Comparison of ENCODE assay signal across 10 cellular contexts in the genomic region with DNA sequence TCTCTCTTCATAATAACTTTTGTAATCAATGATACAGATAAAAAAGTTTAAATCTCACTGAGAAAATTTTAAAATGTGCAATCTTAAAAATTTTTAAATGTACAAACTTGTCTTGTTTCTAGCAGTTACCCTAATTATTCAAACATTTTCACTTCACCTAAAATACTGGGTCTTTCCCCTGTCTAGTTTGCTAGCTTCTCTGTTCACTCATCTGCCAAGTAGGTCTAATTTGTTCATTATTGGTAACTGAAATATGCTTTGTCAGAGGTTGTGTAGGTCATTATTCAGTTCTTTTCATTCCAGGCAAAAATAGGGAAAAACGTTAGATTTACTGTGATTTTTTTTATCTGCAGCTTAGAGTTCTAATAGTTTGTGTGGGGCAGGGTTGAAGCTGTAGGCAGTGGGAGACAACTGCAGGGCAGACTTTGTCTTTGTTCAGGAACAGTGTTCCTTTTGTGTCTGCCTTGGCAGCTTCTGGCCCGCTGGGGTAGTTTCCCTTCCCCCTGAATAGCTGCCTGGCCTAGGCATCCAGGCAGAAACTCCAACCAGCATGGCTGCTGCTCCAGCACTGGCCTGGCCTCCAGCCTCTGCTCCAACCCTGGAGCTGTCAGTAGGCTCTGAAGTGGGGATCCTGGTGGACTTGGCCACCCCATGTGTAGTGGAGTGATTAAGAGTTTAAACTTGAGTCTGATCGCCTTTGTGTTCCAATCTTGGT. TPM values are rescaled to one million over a fixed set of nuclear protein-coding genes. Genes with fewer than 3 reads are reported as not detected.
DNase-seq lines count a peak whose midpoint lies in the region; ATAC-seq, FAIRE-seq and TF ChIP-seq lines count a peak whose summit lies in the region.
"Had no signal": no experiment of that assay in that cellular context is flagged by ENCODE, and none has a peak within 500 bp of the region (broad histone marks: within the 10 kb centered on the region; RNA-seq: fewer than 3 reads in every experiment).

No MANE protein-coding gene starts in this region.

- DNase-seq in ELF-1 (ENCODE audit: low read depth, low spot score) (peak; percentile 74), RWPE1 (ENCODE audit: low spot score) (no peak), nucleus accumbens (lab: John Stamatoyannopoulos, UW) (peak in 53 of 56 donors; percentile 29 to 94 (median 82)), D721Med (ENCODE audit: insufficient read length, low spot score) (no peak), OCI-LY7 (ENCODE audit: low spot score) (no peak)
- no peak for DNase-seq in stimulated activated CD4-positive, alpha-beta T cell treated with anti-CD3 and anti-CD28 coated beads, Interleukin-4, amount 100 ng/mL, for 4 hours
- DNase-seq in stimulated activated CD4-positive, alpha-beta T cell treated with anti-CD3 and anti-CD28 coated beads, Interleukin-12 subunit alpha, Interleukin-12 subunit beta, amount 100 ng/mL, for 4 hours = no peak
- DNase-seq: activated T-cell treated with anti-CD3 and anti-CD28 coated beads for 4 hours had no signal

- H3K4me2 ChIP-seq in OCI-LY7 (ENCODE audit: low read length) = no peak overlapping the region

- no peaks in the 10 kb centered on the region for H3K9me3 ChIP-seq in gastroesophageal sphincter
- H3K9me3 ChIP-seq in OCI-LY7 (ENCODE audit: low read length) = no peaks in the 10 kb centered on the region
- H3K9me3 ChIP-seq: neutrophil had no signal

- H3K79me2 ChIP-seq in OCI-LY7 (ENCODE audit: insufficient read depth, low read depth, low read length) = no peaks in the 10 kb centered on the region

- no peak for TF ChIP-seq EP300 in gastroesophageal sphincter (IDR thresholded peaks at IDR 0.05)

- H3K4me3 ChIP-seq in gastroesophageal sphincter = no peak overlapping the region
- no peak overlapping the region for H3K4me3 ChIP-seq in OCI-LY7 (ENCODE audit: low read depth, low read length, poor library complexity, severe bottlenecking)

- H4K20me1 ChIP-seq in OCI-LY7 (ENCODE audit: insufficient read depth, low read length) = no peaks in the 10 kb centered on the region

- POLR2A ChIA-PET in RWPE1 (lab: Yijun Ruan, JAX; ENCODE audit: low non-redundant PET) (no interaction called here), OCI-LY7 (lab: Charles Lee) (interaction anchor here (0.6 to 1.2 kb wide), 5 partner anchors 9 to 303 kb away, joined by 3 to 7 read pairs (median 3); no protein-coding TSS in a partner anchor)

- intact Hi-C loops in OCI-LY7 (cut with micrococcal nuclease; ENCODE audit: unreplicated experiment) = no loop called here

- no peaks in the 10 kb centered on the region for H3K9me2 ChIP-seq in OCI-LY7 (ENCODE audit: insufficient read depth, low read length)

- peak; percentile 51 for ATAC-seq in gastroesophageal sphincter

- no peak overlapping the region for H2AFZ ChIP-seq in OCI-LY7 (ENCODE audit: low read length)

- TF ChIP-seq POLR2A in gastroesophageal sphincter (IDR thresholded peaks at IDR 0.05) = no peak

- H3K27me3 ChIP-seq in gastroesophageal sphincter = no peaks in the 10 kb centered on the region
- H3K27me3 ChIP-seq: neutrophil had no signal

- no TSS peak for BruUV-seq in OCI-LY7 (replicated peaks; lab: Mats Ljungman, UMichigan)

- 63 to 75% methylated on average over 2 to 3 of the region's 3 CpGs for WGBS in gastroesophageal sphincter (ENCODE audit: low coverage in 1 of 2), 2 donors

- H3K27ac ChIP-seq in RWPE1 = peak overlapping the region; percentile 55
- peak overlapping the region in 1 of 4 donors; percentile 5 for H3K27ac ChIP-seq in gastroesophageal sphincter
- H3K27ac ChIP-seq in OCI-LY7 (ENCODE audit: low read depth, low read length, poor library complexity, severe bottlenecking) = no peak overlapping the region
- H3K27ac ChIP-seq: neutrophil had no signal

- FAIRE-seq in D721Med (lab: Jason Lieb, UNC) = no peak

- CTCF ChIA-PET in RWPE1 (lab: Yijun Ruan, JAX) = no interaction called here
- CTCF ChIA-PET in OCI-LY7 (lab: Charles Lee; ENCODE audit: unreplicated experiment) = no interaction called here

- TF ChIP-seq CTCF in RWPE1 (conservative IDR thresholded peaks at IDR 0.05; ENCODE audit: low read depth) (no peak), gastroesophageal sphincter (IDR thresholded peaks at IDR 0.05) (no peak), D721Med (IDR thresholded peaks at IDR 0.05; ENCODE audit: insufficient read depth, missing control alignments) (no peak), OCI-LY7 (conservative IDR thresholded peaks at IDR 0.05; ENCODE audit: low read length) (no peak)

- H3K4me1 ChIP-seq in gastroesophageal sphincter (peaks cover 0 to 21% (median 0%) of the 10 kb centered on the region in 3 donors), OCI-LY7 (ENCODE audit: insufficient read depth, low read length, poor library complexity, severe bottlenecking) (peaks cover 9% of the 10 kb centered on the region)

- no peaks in the 10 kb centered on the region for H3K36me3 ChIP-seq in gastroesophageal sphincter
- no peaks in the 10 kb centered on the region for H3K36me3 ChIP-seq in OCI-LY7 (ENCODE audit: insufficient read depth, low read length)
- H3K36me3 ChIP-seq: neutrophil had no signal

RNA-seq across cellular contexts. Expression of a gene that starts 48.5 kb away (rescaled TPM):
- 10 to 100 TPM in 2 of 4 donors, 1 to 10 TPM in 2; 5.2 to 11.5 (median 8.5) TPM for total RNA-seq in gastroesophageal sphincter
- 6.4 and 8.2 TPM in 2 replicates for total RNA-seq in OCI-LY7 (2014; rRNA removed; shearing (Covaris generic))
- total RNA-seq in OCI-LY7 (2022) = 18.1 and 18.5 TPM in 2 replicates

Comparison
In these comparisons a context has a peak if more than half of its experiments do, and no peak if none do; other contexts are left out.
1. DNase-seq: peak in ELF-1 (single experiment) and nucleus accumbens (53 of 56); none in RWPE1 (single experiment), D721Med (single experiment), stimulated activated CD4-positive, alpha-beta T cell treated with anti-CD3 and anti-CD28 coated beads, Interleukin-4, amount 100 ng/mL, for 4 hours (0 of 2), stimulated activated CD4-positive, alpha-beta T cell treated with anti-CD3 and anti-CD28 coated beads, Interleukin-12 subunit alpha, Interleukin-12 subunit beta, amount 100 ng/mL, for 4 hours (single experiment) and OCI-LY7 (single experiment).